ENCODE assay signal across 7 cellular contexts in the genomic region with DNA sequence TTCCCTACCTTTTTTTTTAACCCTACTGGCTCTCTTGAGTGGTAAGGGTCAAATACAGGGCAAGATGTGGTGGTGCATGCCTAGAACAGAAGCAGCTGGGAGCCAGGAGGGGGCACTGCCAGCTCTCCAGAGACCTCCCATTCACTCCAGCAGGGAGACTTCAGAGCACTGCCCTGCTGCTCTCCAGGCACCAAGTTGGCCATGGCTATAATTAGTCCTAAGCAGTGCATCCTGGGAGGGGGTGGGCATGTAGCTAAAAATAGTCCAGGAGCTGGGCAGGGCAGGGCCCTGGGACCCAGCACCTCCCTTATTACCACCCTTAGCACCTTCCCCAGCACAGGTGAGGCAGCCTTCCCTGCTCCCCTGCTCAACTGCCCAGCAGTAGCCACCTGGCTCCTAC. TPM values are rescaled to one million over a fixed set of nuclear protein-coding genes. Genes with fewer than 3 reads are reported as not detected.
A peak's percentile ranks its signal among the peaks of the same experiment; 100 is the strongest.
DNase-seq lines count a peak whose midpoint lies in the region; TF ChIP-seq lines count a peak whose summit lies in the region.

No MANE protein-coding gene starts in this region.

- TF ChIP-seq EP300 in Ishikawa (IDR thresholded peaks at IDR 0.05; ENCODE audit: borderline replicate concordance): no peak

- DNase-seq in EH (ENCODE audit: low read depth) (peak; percentile 77), astrocyte of the hippocampus (ENCODE audit: low read depth, low spot score) (peak; percentile 65), myocyte (ENCODE audit: low read depth) (peak; percentile 93), epidermal melanocyte (ENCODE audit: insufficient read length, low spot score) (no peak), posterior vena cava (ENCODE audit: low spot score) (no peak)
- DNase-seq in activated T-cell treated with anti-CD3 and anti-CD28 coated beads, Interleukin-2, amount 50 U/mL, for 1 hour: no peak

- intact Hi-C loops in posterior vena cava (cut with DNase I): no loop called here

- TF ChIP-seq RAD21 in Ishikawa (IDR thresholded peaks at IDR 0.05; ENCODE audit: low read depth): peak; percentile 47

TF ChIP-seq in Ishikawa, 13 proteins besides CTCF, POLR2A, EP300 and RAD21:
- TF ChIP-seq ZBTB7A (IDR thresholded peaks at IDR 0.05; ENCODE audit: low read depth) (no peak), CEBPB (IDR thresholded peaks at IDR 0.05) (no peak), YY1 (IDR thresholded peaks at IDR 0.05; ENCODE audit: low read depth) (no peak)
- TF ChIP-seq, protein P1, sequence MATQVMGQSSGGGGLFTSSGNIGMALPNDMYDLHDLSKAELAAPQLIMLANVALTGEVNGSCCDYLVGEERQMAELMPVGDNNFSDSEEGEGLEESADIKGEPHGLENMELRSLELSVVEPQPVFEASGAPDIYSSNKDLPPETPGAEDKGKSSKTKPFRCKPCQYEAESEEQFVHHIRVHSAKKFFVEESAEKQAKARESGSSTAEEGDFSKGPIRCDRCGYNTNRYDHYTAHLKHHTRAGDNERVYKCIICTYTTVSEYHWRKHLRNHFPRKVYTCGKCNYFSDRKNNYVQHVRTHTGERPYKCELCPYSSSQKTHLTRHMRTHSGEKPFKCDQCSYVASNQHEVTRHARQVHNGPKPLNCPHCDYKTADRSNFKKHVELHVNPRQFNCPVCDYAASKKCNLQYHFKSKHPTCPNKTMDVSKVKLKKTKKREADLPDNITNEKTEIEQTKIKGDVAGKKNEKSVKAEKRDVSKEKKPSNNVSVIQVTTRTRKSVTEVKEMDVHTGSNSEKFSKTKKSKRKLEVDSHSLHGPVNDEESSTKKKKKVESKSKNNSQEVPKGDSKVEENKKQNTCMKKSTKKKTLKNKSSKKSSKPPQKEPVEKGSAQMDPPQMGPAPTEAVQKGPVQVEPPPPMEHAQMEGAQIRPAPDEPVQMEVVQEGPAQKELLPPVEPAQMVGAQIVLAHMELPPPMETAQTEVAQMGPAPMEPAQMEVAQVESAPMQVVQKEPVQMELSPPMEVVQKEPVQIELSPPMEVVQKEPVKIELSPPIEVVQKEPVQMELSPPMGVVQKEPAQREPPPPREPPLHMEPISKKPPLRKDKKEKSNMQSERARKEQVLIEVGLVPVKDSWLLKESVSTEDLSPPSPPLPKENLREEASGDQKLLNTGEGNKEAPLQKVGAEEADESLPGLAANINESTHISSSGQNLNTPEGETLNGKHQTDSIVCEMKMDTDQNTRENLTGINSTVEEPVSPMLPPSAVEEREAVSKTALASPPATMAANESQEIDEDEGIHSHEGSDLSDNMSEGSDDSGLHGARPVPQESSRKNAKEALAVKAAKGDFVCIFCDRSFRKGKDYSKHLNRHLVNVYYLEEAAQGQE (IDR thresholded peaks at IDR 0.05; ENCODE audit: low read depth): no peak
- TF ChIP-seq, protein P2, sequence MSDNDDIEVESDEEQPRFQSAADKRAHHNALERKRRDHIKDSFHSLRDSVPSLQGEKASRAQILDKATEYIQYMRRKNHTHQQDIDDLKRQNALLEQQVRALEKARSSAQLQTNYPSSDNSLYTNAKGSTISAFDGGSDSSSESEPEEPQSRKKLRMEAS (IDR thresholded peaks at IDR 0.05): no peak
- TF ChIP-seq, protein P3, sequence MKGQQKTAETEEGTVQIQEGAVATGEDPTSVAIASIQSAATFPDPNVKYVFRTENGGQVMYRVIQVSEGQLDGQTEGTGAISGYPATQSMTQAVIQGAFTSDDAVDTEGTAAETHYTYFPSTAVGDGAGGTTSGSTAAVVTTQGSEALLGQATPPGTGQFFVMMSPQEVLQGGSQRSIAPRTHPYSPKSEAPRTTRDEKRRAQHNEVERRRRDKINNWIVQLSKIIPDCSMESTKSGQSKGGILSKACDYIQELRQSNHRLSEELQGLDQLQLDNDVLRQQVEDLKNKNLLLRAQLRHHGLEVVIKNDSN (IDR thresholded peaks at IDR 0.05): no peak
TF ChIP-seq in Ishikawa: peak in this region for 0.

RNA-seq across cellular contexts. Expression of a gene that starts 3.5 kb away (rescaled TPM):
- total RNA-seq in myocyte (254 and 269 TPM in 2 replicates), posterior vena cava (10 to 100 TPM; 26.7 to 31.6 TPM)
- polyA plus RNA-seq in myocyte (2012): 102 TPM

RNA-seq across cellular contexts. Expression of a gene that starts 26.3 kb away (rescaled TPM):
- total RNA-seq in myocyte (29.1 and 41.2 TPM in 2 replicates), posterior vena cava (10 to 100 TPM; 11.2 to 11.5 TPM)
- polyA plus RNA-seq in myocyte (2012): 13.0 TPM

RNA-seq across cellular contexts. Expression of a gene that starts 29.8 kb away (rescaled TPM):
- total RNA-seq in myocyte (64.7 and 71.2 TPM in 2 replicates), posterior vena cava (10 to 100 TPM; 28.1 to 43.5 TPM)
- polyA plus RNA-seq in myocyte (2012): 37.5 TPM

RNA-seq across cellular contexts. Expression of a gene that starts 50.8 kb away (rescaled TPM):
- total RNA-seq in myocyte (44.3 and 46.7 TPM in 2 replicates), posterior vena cava (10 to 100 TPM; 33.1 to 34.7 TPM)
- polyA plus RNA-seq in myocyte (2012): 38.4 TPM

RNA-seq across cellular contexts. Expression of a gene that starts 52.4 kb away (rescaled TPM):
- total RNA-seq in myocyte: 7.9 and 8.5 TPM in 2 replicates
- 7.7 TPM for polyA plus RNA-seq in myocyte (2012)
- 1 to 10 TPM; 4.5 to 5.9 TPM for total RNA-seq in posterior vena cava

Comparison
In these comparisons a context has a peak if more than half of its experiments do, and no peak if none do; other contexts are left out.
1. DNase-seq: peak in EH (single experiment), astrocyte of the hippocampus (single experiment) and myocyte (single experiment); none in activated T-cell treated with anti-CD3 and anti-CD28 coated beads, Interleukin-2, amount 50 U/mL, for 1 hour (single experiment), epidermal melanocyte (single experiment) and posterior vena cava (single experiment).